In the genomic region with DNA sequence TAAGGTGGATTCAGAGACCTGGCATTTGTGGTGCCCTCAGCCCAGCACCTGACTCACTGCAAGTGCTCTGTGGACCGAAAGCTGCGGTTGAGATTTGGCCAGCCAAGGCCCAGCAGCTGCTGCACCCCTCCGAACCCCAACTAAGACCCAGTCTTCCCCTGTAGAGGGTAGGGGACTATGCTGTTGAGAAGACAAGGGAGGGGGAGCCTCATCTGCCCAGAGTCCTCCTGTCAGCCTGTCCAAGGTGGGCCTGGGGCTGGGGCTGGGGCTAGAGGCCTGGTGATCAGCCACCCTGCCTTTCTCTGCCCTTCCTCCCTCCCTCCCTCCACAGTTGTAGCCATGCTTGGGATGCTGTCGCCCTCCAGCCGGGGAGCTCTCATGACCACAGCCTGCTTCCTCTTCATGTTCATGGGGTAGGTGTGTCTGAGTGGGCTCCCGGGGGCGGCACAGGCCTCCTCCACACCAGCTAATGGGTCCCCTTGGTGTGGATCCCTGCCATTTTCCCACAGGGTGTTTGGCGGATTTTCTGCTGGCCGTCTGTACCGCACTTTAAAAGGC, we compare ENCODE assay signal across 1 cellular context.
TF ChIP-seq lines count a peak whose summit lies in the region.

No MANE protein-coding gene starts in this region.

TF ChIP-seq in GM12891, 5 proteins besides CTCF, POLR2A, EP300 and RAD21:
- TF ChIP-seq SPI1 (IDR thresholded peaks at IDR 0.05; ENCODE audit: low read depth, low read length) (no peak), POU2F2 (IDR thresholded peaks at IDR 0.05; ENCODE audit: low read depth, low read length) (no peak), POLR2AphosphoS5 (IDR thresholded peaks at IDR 0.05; ENCODE audit: low read depth, low read length) (no peak), TAF1 (IDR thresholded peaks at IDR 0.05; ENCODE audit: low read depth, low read length) (no peak), PAX5 (IDR thresholded peaks at IDR 0.05; ENCODE audit: insufficient read depth, low read length, severe bottlenecking) (no peak)
